15 cellular contexts compared by ENCODE assay signal in genomic region chr12:120928864-120929652, GRCh38. TPM values are rescaled to one million over a fixed set of nuclear protein-coding genes. Genes with fewer than 3 reads are reported as not detected.
DNase-seq lines count a peak whose midpoint lies in the region; ATAC-seq and TF ChIP-seq lines count a peak whose summit lies in the region.
"Had no signal": no experiment of that assay in that cellular context is flagged by ENCODE, and none has a peak within 500 bp of the region (broad histone marks: within the 10 kb centered on the region; RNA-seq: fewer than 3 reads in every experiment).

No MANE protein-coding gene starts in this region.

- H4K91ac ChIP-seq in mesenchymal stem cell (ENCODE audit: low read length) = no peak overlapping the region

- H3K4me1 ChIP-seq in HUES48 (ENCODE audit: control insufficient read depth, insufficient read depth, low read length) (peaks cover 17% of the 10 kb centered on the region; the same call in 1 of the 2 replicates), colonic mucosa (no peaks in the 10 kb centered on the region), mesenchymal stem cell (ENCODE audit: control insufficient read depth, insufficient read depth, low read depth, low read length) (no peaks in the 10 kb centered on the region)

- no peak overlapping the region for H3K23ac ChIP-seq in mesenchymal stem cell (ENCODE audit: low read length in 2 of 2)

- peak overlapping the region in 1 of 2 experiments; percentile 55 for H3K14ac ChIP-seq in mesenchymal stem cell (ENCODE audit: low read length in 2 of 2)

- H3K27me3 ChIP-seq in HUES48 (ENCODE audit: control insufficient read depth, insufficient read depth, low read length) (no peaks in the 10 kb centered on the region), colonic mucosa (no peaks in the 10 kb centered on the region), mesenchymal stem cell (ENCODE audit: control insufficient read depth in 1 of 2, insufficient read depth in 1 of 2, low read length in 2 of 2) (peaks cover 7 to 19% of the 10 kb centered on the region in 2 experiments)

- TF ChIP-seq CTCF in 22Rv1 (IDR thresholded peaks at IDR 0.05) = no peak
- TF ChIP-seq CTCF in colonic mucosa (IDR thresholded peaks at IDR 0.05) = no peak

- peak overlapping the region; percentile 18 for H2AFZ ChIP-seq in mesenchymal stem cell (ENCODE audit: low read depth, low read length)

- ATAC-seq in GM21515 (IDR thresholded peaks at IDR 0.05; ENCODE audit: unreplicated experiment) (no peak), GM18870 (IDR thresholded peaks at IDR 0.05; ENCODE audit: unreplicated experiment) (no peak), HG02623 (IDR thresholded peaks at IDR 0.05; ENCODE audit: unreplicated experiment) (no peak)
- ATAC-seq: T-helper 17 cell had no signal

- intact Hi-C loops in colonic mucosa (cut with DNase I) = no loop called here

- H3K18ac ChIP-seq in mesenchymal stem cell (ENCODE audit: low read depth in 1 of 2, low read length in 2 of 2) = no peak overlapping the region

- DNase-seq in colonic mucosa (peak; percentile 81), mesenchymal stem cell (no peak), SKM-1 treated with dmso at 0.1 percent for 144 hours (lab: John Stamatoyannopoulos, UW; ENCODE audit: unreplicated experiment) (no peak)
- DNase-seq: amniotic stem cell; GOT3; stimulated activated CD4-positive, alpha-beta T cell treated with anti-CD3 and anti-CD28 coated beads, Interleukin-2, amount 100 ng/mL, for 48 hours; T-helper 17 cell had no signal

- no peaks in the 10 kb centered on the region for H3K36me3 ChIP-seq in HUES48 (ENCODE audit: control insufficient read depth, insufficient read depth, low read length)
- no peaks in the 10 kb centered on the region for H3K36me3 ChIP-seq in colonic mucosa
- no peaks in the 10 kb centered on the region for H3K36me3 ChIP-seq in mesenchymal stem cell (ENCODE audit: control insufficient read depth in 1 of 2, insufficient read depth in 2 of 2, low read depth in 1 of 2, low read length in 2 of 2)

- no peak overlapping the region for H2BK12ac ChIP-seq in mesenchymal stem cell (ENCODE audit: low read length in 2 of 2)

- H2BK120ac ChIP-seq in mesenchymal stem cell (ENCODE audit: low read depth, low read length) = no peak overlapping the region

- H4K8ac ChIP-seq in mesenchymal stem cell (ENCODE audit: low read length) = no peak overlapping the region

- no peak overlapping the region for H2AK5ac ChIP-seq in mesenchymal stem cell (ENCODE audit: low read length, severe bottlenecking)

- H3K9me3 ChIP-seq in HUES48 (ENCODE audit: control insufficient read depth, insufficient read depth, low read length) = no peaks in the 10 kb centered on the region
- H3K9me3 ChIP-seq in colonic mucosa = no peaks in the 10 kb centered on the region
- H3K9me3 ChIP-seq in mesenchymal stem cell (ENCODE audit: control insufficient read depth, low read length) = no peaks in the 10 kb centered on the region

- H3K9ac ChIP-seq in HUES48 (ENCODE audit: low read depth, low read length) (peak overlapping the region; percentile 10; the same call in 1 of the 2 replicates), colonic mucosa (ENCODE audit: low read depth in 2 of 2, low read length in 2 of 2) (no peak overlapping the region), mesenchymal stem cell (ENCODE audit: low read length) (no peak overlapping the region)

- H3K4ac ChIP-seq in mesenchymal stem cell (ENCODE audit: low read depth in 1 of 2, low read length in 2 of 2) = no peak overlapping the region

- 0 out of 2 replicates have a peak overlapping the region, but pooled peaks have one; percentile 31 for H3K27ac ChIP-seq in 22Rv1
- H3K27ac ChIP-seq in HUES48 (ENCODE audit: low read depth, low read length) = peak overlapping the region; percentile 56
- H3K27ac ChIP-seq in colonic mucosa = no peak overlapping the region
- H3K27ac ChIP-seq in mesenchymal stem cell (ENCODE audit: low read length, poor library complexity, severe bottlenecking) = no peak overlapping the region

- H3K79me1 ChIP-seq in mesenchymal stem cell (replicated peaks; ENCODE audit: low read length, poor library complexity, severe bottlenecking) = no peaks in the 10 kb centered on the region

- no peak overlapping the region for H3K4me2 ChIP-seq in mesenchymal stem cell (ENCODE audit: low read length, poor library complexity, severe bottlenecking)

- H2BK5ac ChIP-seq in mesenchymal stem cell (ENCODE audit: low read depth, low read length, poor library complexity, severe bottlenecking) = no peak overlapping the region

- WGBS in mesenchymal stem cell = 65% methylated on average over 13 of the region's 13 CpGs

- no peak overlapping the region for H2BK15ac ChIP-seq in mesenchymal stem cell (ENCODE audit: low read depth, poor library complexity, severe bottlenecking)

- 0 out of 2 replicates have a peak overlapping the region, but pooled peaks have one; percentile 27 for H3K4me3 ChIP-seq in HUES48 (ENCODE audit: low read depth, low read length)
- H3K4me3 ChIP-seq in colonic mucosa = no peak overlapping the region
- H3K4me3 ChIP-seq in mesenchymal stem cell (ENCODE audit: insufficient read depth in 1 of 2, low read depth in 1 of 2, low read length in 2 of 2) = no peak overlapping the region

RNA-seq across cellular contexts. Expression of gene SPPL3, which starts 24.9 kb away (rescaled TPM):
- total RNA-seq in colonic mucosa = 10 to 100 TPM; 44.7 to 55.2 TPM
- 64.9 TPM for polyA plus RNA-seq in mesenchymal stem cell (2013, experiment 1 of 2)
- polyA plus RNA-seq in mesenchymal stem cell (2013, experiment 2 of 2) = 67.8 TPM

RNA-seq across cellular contexts. Expression of gene HNF1A, which starts 49.3 kb away (rescaled TPM):
- total RNA-seq in colonic mucosa = 10 to 100 TPM; 18.0 to 24.7 TPM
- polyA plus RNA-seq in mesenchymal stem cell (2013, experiment 1 of 2) = not detected
- not detected for polyA plus RNA-seq in mesenchymal stem cell (2013, experiment 2 of 2)
- total RNA-seq: M059J, subcutaneous adipose tissue, T-helper 17 cell had no signal
- polyA plus RNA-seq: BJ had no signal

Comparison
In these comparisons a context has a peak if more than half of its experiments do, and no peak if none do; other contexts are left out.
1. H3K27ac ChIP-seq: peak in 22Rv1 (single experiment) and HUES48 (single experiment); none in colonic mucosa (single experiment) and mesenchymal stem cell (single experiment).